8 cellular contexts compared by ENCODE assay signal in the genomic region with DNA sequence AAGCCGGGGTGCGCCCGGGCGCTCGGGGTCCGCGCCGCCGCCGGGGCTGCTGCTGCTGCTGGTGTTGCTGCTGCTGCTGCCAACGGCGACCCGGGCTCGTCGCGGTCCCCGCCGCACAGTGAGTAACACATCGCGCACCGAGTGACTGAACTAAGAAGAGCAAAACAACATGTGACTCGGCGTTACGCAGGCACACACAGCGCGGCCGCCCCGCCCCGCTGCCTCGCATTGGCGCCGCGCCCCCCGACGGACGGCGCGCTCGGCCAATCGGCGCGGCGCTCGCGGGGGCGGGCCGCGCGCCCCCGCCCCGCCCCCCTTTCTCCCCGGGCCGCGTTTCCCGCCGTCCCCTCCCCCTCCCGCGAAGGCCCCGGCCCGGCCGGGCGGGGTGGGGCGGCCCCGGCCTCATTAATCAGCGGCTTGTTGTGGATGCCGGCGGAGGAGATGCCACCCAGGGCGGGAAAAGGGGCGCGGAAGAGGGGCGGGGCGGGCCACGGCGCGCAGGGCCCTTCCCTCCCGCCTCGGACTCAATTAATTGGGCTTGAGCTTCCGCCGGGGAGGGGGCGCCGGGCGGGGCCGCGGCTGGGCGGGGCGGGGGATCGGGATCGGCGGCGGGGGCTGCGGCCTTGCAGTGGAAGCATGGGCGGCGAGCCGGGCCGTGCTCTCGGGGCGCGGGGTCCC. TPM values are rescaled to one million over a fixed set of nuclear protein-coding genes. Genes with fewer than 3 reads are reported as not detected.
DNase-seq lines count a peak whose midpoint lies in the region; ATAC-seq and TF ChIP-seq lines count a peak whose summit lies in the region.

A gene with protein sequence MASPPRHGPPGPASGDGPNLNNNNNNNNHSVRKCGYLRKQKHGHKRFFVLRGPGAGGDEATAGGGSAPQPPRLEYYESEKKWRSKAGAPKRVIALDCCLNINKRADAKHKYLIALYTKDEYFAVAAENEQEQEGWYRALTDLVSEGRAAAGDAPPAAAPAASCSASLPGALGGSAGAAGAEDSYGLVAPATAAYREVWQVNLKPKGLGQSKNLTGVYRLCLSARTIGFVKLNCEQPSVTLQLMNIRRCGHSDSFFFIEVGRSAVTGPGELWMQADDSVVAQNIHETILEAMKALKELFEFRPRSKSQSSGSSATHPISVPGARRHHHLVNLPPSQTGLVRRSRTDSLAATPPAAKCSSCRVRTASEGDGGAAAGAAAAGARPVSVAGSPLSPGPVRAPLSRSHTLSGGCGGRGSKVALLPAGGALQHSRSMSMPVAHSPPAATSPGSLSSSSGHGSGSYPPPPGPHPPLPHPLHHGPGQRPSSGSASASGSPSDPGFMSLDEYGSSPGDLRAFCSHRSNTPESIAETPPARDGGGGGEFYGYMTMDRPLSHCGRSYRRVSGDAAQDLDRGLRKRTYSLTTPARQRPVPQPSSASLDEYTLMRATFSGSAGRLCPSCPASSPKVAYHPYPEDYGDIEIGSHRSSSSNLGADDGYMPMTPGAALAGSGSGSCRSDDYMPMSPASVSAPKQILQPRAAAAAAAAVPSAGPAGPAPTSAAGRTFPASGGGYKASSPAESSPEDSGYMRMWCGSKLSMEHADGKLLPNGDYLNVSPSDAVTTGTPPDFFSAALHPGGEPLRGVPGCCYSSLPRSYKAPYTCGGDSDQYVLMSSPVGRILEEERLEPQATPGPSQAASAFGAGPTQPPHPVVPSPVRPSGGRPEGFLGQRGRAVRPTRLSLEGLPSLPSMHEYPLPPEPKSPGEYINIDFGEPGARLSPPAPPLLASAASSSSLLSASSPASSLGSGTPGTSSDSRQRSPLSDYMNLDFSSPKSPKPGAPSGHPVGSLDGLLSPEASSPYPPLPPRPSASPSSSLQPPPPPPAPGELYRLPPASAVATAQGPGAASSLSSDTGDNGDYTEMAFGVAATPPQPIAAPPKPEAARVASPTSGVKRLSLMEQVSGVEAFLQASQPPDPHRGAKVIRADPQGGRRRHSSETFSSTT (N-terminal part only) (minus strand): TSS at position 127 of the 678 bp plus-strand sequence. CDS start 530 bp downstream, outside the sequence.

- peak; percentile 96 for ATAC-seq in GM19035 (IDR thresholded peaks at IDR 0.05; ENCODE audit: unreplicated experiment)
- peak; percentile 96 for ATAC-seq in HG03196 (IDR thresholded peaks at IDR 0.05; ENCODE audit: unreplicated experiment)

- peak within 1 kb of the TSS; percentile 61 for H3K4me3 ChIP-seq in AG09309 (ENCODE audit: control insufficient read depth, low read depth, low read length)

- DNase-seq in AG09309 (ENCODE audit: low read depth) (peak; percentile 53), NCI-H226 (peak; percentile 82), cerebellum (ENCODE audit: low spot score) (peak; percentile 95), kidney glomerular epithelial cell (lab: John Stamatoyannopoulos, UW) (peak; percentile 91)
- DNase-seq in activated CD4-positive, alpha-beta T cell treated with anti-CD3 and anti-CD28 coated beads for 24 hours (ENCODE audit: low read depth in 2 of 2), result peak; percentile 73 to 79
- peak; percentile 92 for DNase-seq in stimulated activated CD4-positive, alpha-beta T cell treated with anti-CD3 and anti-CD28 coated beads, Interleukin-15, amount 100 ng/mL, for 24 hours

- no peak for TF ChIP-seq CTCF in AG09309 (IDR thresholded peaks at IDR 0.05; ENCODE audit: control insufficient read depth, insufficient read depth, low read depth, low read length, missing control alignments)

RNA-seq across cellular contexts. Expression of the gene that starts here (rescaled TPM):
- total RNA-seq in cerebellum, result 8.3 TPM

Comparison
In these comparisons a context has a peak if more than half of its experiments do, and no peak if none do; other contexts are left out.
1. Peak in every context shown above with its lines: DNase-seq, ATAC-seq and H3K4me3 ChIP-seq.